8 cellular contexts compared by ENCODE assay signal in genomic region chr1:41416552-41417334, GRCh38. TPM values are rescaled to one million over a fixed set of nuclear protein-coding genes. Genes with fewer than 3 reads are reported as not detected.
DNase-seq lines count a peak whose midpoint lies in the region; ATAC-seq, FAIRE-seq and TF ChIP-seq lines count a peak whose summit lies in the region.

No MANE protein-coding gene starts in this region.

- TF ChIP-seq EP300 in A549 (IDR thresholded peaks at IDR 0.05) = no peak

- H3K4me1 ChIP-seq in A549 (peaks cover 15% of the 10 kb centered on the region), left lung (peaks cover 7 to 9% of the 10 kb centered on the region in 2 donors)

- no peak overlapping the region for H3K4me3 ChIP-seq in A549
- H3K4me3 ChIP-seq in left lung = no peak overlapping the region

- no peak overlapping the region for H3K4me2 ChIP-seq in A549

- peaks cover 0 to under 1% of the 10 kb centered on the region in 2 donors for H3K27me3 ChIP-seq in left lung

- H3K27ac ChIP-seq in A549 (0 out of 6 replicates have a peak overlapping the region, but pooled peaks of 1 of the 2 experiments have one; percentile 6), left lung (no peak overlapping the region)

- CTCF ChIA-PET in A549 (lab: Yijun Ruan, JAX) = interaction anchor here (0.6 to 11.3 kb wide), 39 partner anchors 10 to 392 kb away, joined by 3 to 146 read pairs (median 3); no protein-coding TSS in a partner anchor

- no peak for FAIRE-seq in A549 (lab: Jason Lieb, UNC)

- no peaks in the 10 kb centered on the region for H3K36me3 ChIP-seq in left lung

- in situ Hi-C loops in GM13977 (cut with MboI; ENCODE audit: low pct_unique_long_range_greater_than_20kb, low sequenced_read_pairs, unreplicated experiment) = no loop called here

- intact Hi-C loops in left lung (cut with DNase I) = loop anchor here (5.0 to 10.0 kb wide), 3 partner anchors 129 to 149 kb away; no protein-coding TSS in a partner anchor

- WGBS in A549 (ENCODE audit: missing lambda C conversion rate) = 34% methylated on average over 9 of the region's 18 CpGs

- TF ChIP-seq CTCF in A549 (IDR thresholded peaks at IDR 0.05) = peak; percentile 73
- TF ChIP-seq CTCF in GM13977 (IDR thresholded peaks at IDR 0.05; ENCODE audit: extremely low read depth, insufficient read depth, missing control alignments) = peak; percentile 97
- peak; percentile 82 to 86 for TF ChIP-seq CTCF in left lung (IDR thresholded peaks at IDR 0.05)

- POLR2A ChIA-PET in A549 (lab: Yijun Ruan, JAX) = interaction anchor here (0.6 kb wide), 1 partner anchor 266 kb away, joined by 5 read pairs; no protein-coding TSS in a partner anchor

- TF ChIP-seq POLR2A in A549 (IDR thresholded peaks at IDR 0.05; ENCODE audit: low read length) = no peak

- ATAC-seq in A549 (peak; percentile 69 to 88; a peak in 5 of 6 replicates), left lung (peak; percentile 81), HG02884 (IDR thresholded peaks at IDR 0.05; ENCODE audit: unreplicated experiment) (no peak)

- TF ChIP-seq RAD21 in A549 (conservative IDR thresholded peaks at IDR 0.05 in 1 of 2, IDR thresholded peaks at IDR 0.05 in 1 of 2) = peak; percentile 84 to 91

- DNase-seq in A549 (ENCODE audit: low read depth in 1 of 2, low spot score in 1 of 2) (peak; percentile 70 to 76), GM13977 (ENCODE audit: low spot score) (peak; percentile 84), NCI-H2196 (lab: John Stamatoyannopoulos, UW; ENCODE audit: unreplicated experiment) (peak; percentile 81), cerebellum (ENCODE audit: low spot score) (peak; percentile 75), left lung (peak; percentile 63 to 87)
- peak; percentile 70 for DNase-seq in activated CD4-positive, CD25-positive, alpha-beta regulatory T cell treated with anti-CD3 and anti-CD28 coated beads, Interleukin-2, amount 50 U/mL, for 72 hours
- DNase-seq in stimulated activated CD4-positive, alpha-beta T cell treated with anti-CD3 and anti-CD28 coated beads, TNF-alpha, amount 100 ng/mL, for 1 hour (ENCODE audit: low read depth in 3 of 3, low spot score in 1 of 3) = peak; percentile 10 to 51 (median 29)

- no peaks in the 10 kb centered on the region for H3K9me3 ChIP-seq in A549
- no peaks in the 10 kb centered on the region for H3K9me3 ChIP-seq in left lung

TF ChIP-seq in A549, 52 proteins besides CTCF, POLR2A, EP300 and RAD21:
- TF ChIP-seq SMC3 (IDR thresholded peaks at IDR 0.05) (peak; percentile 89), MAZ (IDR thresholded peaks at IDR 0.05; ENCODE audit: borderline replicate concordance, low read depth, low read length) (no peak), RARB (CRISPR knock-in tag; IDR thresholded peaks at IDR 0.05) (no peak), NPAS2 (CRISPR knock-in tag; IDR thresholded peaks at IDR 0.05; ENCODE audit: borderline replicate concordance) (no peak), FOSL2 (IDR thresholded peaks at IDR 0.05) (no peak), FOSL2 (CRISPR knock-in tag; IDR thresholded peaks at IDR 0.05) (peak; percentile 63), BHLHE40 (IDR thresholded peaks at IDR 0.05; ENCODE audit: low read depth, low read length) (no peak)

RNA-seq across cellular contexts. Expression of gene FOXO6, which starts 55.5 kb away (rescaled TPM):
- polyA plus RNA-seq in A549 (2011; rRNA removed) (0.05 and 0.10 TPM in 2 replicates), A549 (2017; fragmentation: RNase III; extraction: RNeasy Plus Mini Kit Qiagen cat#74134 plus additional on column Dnase treatment) (0.18 to 0.25 TPM (median 0.22 TPM) in 3 replicates)
- 0.16 and 0.27 TPM in 2 replicates for polyA plus RNA-seq in A549 (2012; cell fraction: cytosol; rRNA removed)
- polyA plus RNA-seq in A549 (2012; cell fraction: nucleus; rRNA removed) = 0.22 and 0.47 TPM in 2 replicates
- 0.15 and 0.17 TPM in 2 replicates for polyA minus RNA-seq in A549 (2011; rRNA and poly(A)+ RNA removed)
- total RNA-seq in cerebellum (1.3 TPM), left lung (1 to 10 TPM in 1 of 2 donors, under 1 TPM in 1; 0.63 to 1.0 TPM)

Comparison
In these comparisons a context has a peak if more than half of its experiments do, and no peak if none do; other contexts are left out.
1. DNase-seq: peak in every context shown above with its lines; median percentile 84 in GM13977; 81 in NCI-H2196; 75 in cerebellum; 75 in left lung; 73 in A549; 70 in activated CD4-positive, CD25-positive, alpha-beta regulatory T cell treated with anti-CD3 and anti-CD28 coated beads, Interleukin-2, amount 50 U/mL, for 72 hours; 29 in stimulated activated CD4-positive, alpha-beta T cell treated with anti-CD3 and anti-CD28 coated beads, TNF-alpha, amount 100 ng/mL, for 1 hour.